24 cellular contexts compared by ENCODE assay signal in genomic region chr3:14241716-14242115, GRCh38.
DNase-seq lines count a peak whose midpoint lies in the region; ATAC-seq, FAIRE-seq and TF ChIP-seq lines count a peak whose summit lies in the region.
"Had no signal": no experiment of that assay in that cellular context is flagged by ENCODE, and none has a peak within 500 bp of the region (broad histone marks: within the 10 kb centered on the region; RNA-seq: fewer than 3 reads in every experiment).

No MANE protein-coding gene starts in this region.

- H3K9me3 Mint-ChIP-seq in osteocyte (ENCODE audit: unreplicated experiment) = no peaks in the 10 kb centered on the region
- H3K9me3 Mint-ChIP-seq: CD4-positive, alpha-beta T cell; CD8-positive, alpha-beta T cell had no signal

- H3K27ac ChIP-seq in right atrium auricular region = no peak overlapping the region
- H3K27ac ChIP-seq in heart left ventricle = no peak overlapping the region
- no peak overlapping the region for H3K27ac ChIP-seq in colonic mucosa
- H3K27ac ChIP-seq in vagina = no peak overlapping the region
- H3K27ac ChIP-seq: 22Rv1; A549; BLaER1 treated with 17β-estradiol and CSF1 and Interleukin-3, amounts not matched to agents 10 nM and 100 nM; C4-2B had no signal

- H3K36me3 ChIP-seq in right atrium auricular region = no peaks in the 10 kb centered on the region
- H3K36me3 ChIP-seq in heart left ventricle = no peaks in the 10 kb centered on the region
- no peaks in the 10 kb centered on the region for H3K36me3 ChIP-seq in colonic mucosa
- H3K36me3 ChIP-seq in vagina = no peaks in the 10 kb centered on the region
- H3K36me3 ChIP-seq: BLaER1 treated with 17β-estradiol and CSF1 and Interleukin-3, amounts not matched to agents 10 nM and 100 nM had no signal

- TF ChIP-seq POLR2A in heart left ventricle (IDR thresholded peaks at IDR 0.05) (no peak), vagina (IDR thresholded peaks at IDR 0.05) (no peak)

- no peaks in the 10 kb centered on the region for H3K27me3 Mint-ChIP-seq in osteocyte (ENCODE audit: unreplicated experiment)

- no peaks in the 10 kb centered on the region for H3K4me1 ChIP-seq in right atrium auricular region
- peaks cover 0 to 10% (median 3%) of the 10 kb centered on the region in 12 donors for H3K4me1 ChIP-seq in heart left ventricle
- H3K4me1 ChIP-seq in colonic mucosa = no peaks in the 10 kb centered on the region
- H3K4me1 ChIP-seq in vagina = no peaks in the 10 kb centered on the region
- H3K4me1 ChIP-seq: A549; BLaER1 treated with 17β-estradiol and CSF1 and Interleukin-3, amounts not matched to agents 10 nM and 100 nM had no signal

- H3K27me3 ChIP-seq in right atrium auricular region (no peaks in the 10 kb centered on the region), heart left ventricle (peaks cover 0 to 19% (median 0%) of the 10 kb centered on the region in 9 donors), colonic mucosa (no peaks in the 10 kb centered on the region), vagina (no peaks in the 10 kb centered on the region)
- H3K27me3 ChIP-seq: BLaER1 treated with 17β-estradiol and CSF1 and Interleukin-3, amounts not matched to agents 10 nM and 100 nM had no signal

- DNase-seq in right atrium auricular region (ENCODE audit: low spot score) (peak; percentile 23), heart left ventricle (no peak), colonic mucosa (peak; percentile 2), osteocyte (ENCODE audit: extremely low spot score, unreplicated experiment) (peak; percentile 10), vagina (ENCODE audit: extremely low spot score in 2 of 2) (peak; percentile 18 to 40), NCI-H1417 (lab: John Stamatoyannopoulos, UW) (no peak), urothelium cell line (ENCODE audit: low spot score) (no peak)
- DNase-seq: AML-193; Caco-2; Calu3; CD4-positive, alpha-beta T cell; CD8-positive, alpha-beta T cell; DMS79 treated with DMSO at 0.1 percent for 48 hours; GF-D8 had no signal

- H3K4me3 Mint-ChIP-seq in osteocyte (ENCODE audit: unreplicated experiment) = no peak overlapping the region
- H3K4me3 Mint-ChIP-seq: B cell; CD4-positive, alpha-beta T cell; CD8-positive, alpha-beta T cell had no signal

- H3K4me1 Mint-ChIP-seq in osteocyte (ENCODE audit: unreplicated experiment) = no peaks in the 10 kb centered on the region
- H3K4me1 Mint-ChIP-seq: B cell had no signal

- 90 to 94% (median 93%) methylated on average over 3 of the region's 3 CpGs for WGBS in heart left ventricle, 4 donors

- H3K9me3 ChIP-seq in right atrium auricular region = no peaks in the 10 kb centered on the region
- H3K9me3 ChIP-seq in heart left ventricle = no peaks in the 10 kb centered on the region
- H3K9me3 ChIP-seq in colonic mucosa = no peaks in the 10 kb centered on the region
- H3K9me3 ChIP-seq in vagina = no peaks in the 10 kb centered on the region
- H3K9me3 ChIP-seq: A549; BLaER1 treated with 17β-estradiol and CSF1 and Interleukin-3, amounts not matched to agents 10 nM and 100 nM; Caco-2 had no signal

- TF ChIP-seq CTCF in right atrium auricular region (IDR thresholded peaks at IDR 0.05) (no peak), heart left ventricle (IDR thresholded peaks at IDR 0.05) (no peak), colonic mucosa (IDR thresholded peaks at IDR 0.05) (no peak), osteocyte (IDR thresholded peaks at IDR 0.05) (no peak), vagina (IDR thresholded peaks at IDR 0.05) (no peak)

- ATAC-seq in heart left ventricle (no peak), GM19324 (IDR thresholded peaks at IDR 0.05; ENCODE audit: low FRiP score, unreplicated experiment) (no peak)
- ATAC-seq: A549; CD8-positive, alpha-beta T cell had no signal

- H3K9ac ChIP-seq in colonic mucosa (ENCODE audit: low read depth in 2 of 2, low read length in 2 of 2) = no peak overlapping the region
- H3K9ac ChIP-seq: BLaER1 treated with 17β-estradiol and CSF1 and Interleukin-3, amounts not matched to agents 10 nM and 100 nM had no signal

- no peak for FAIRE-seq in urothelium cell line (lab: Jason Lieb, UNC)
- FAIRE-seq: A549, D721Med, G401.6, GM12891, GM19239 had no signal

- intact Hi-C loops in heart left ventricle (cut with DNase I) (no loop called here), colonic mucosa (cut with DNase I) (no loop called here), vagina (cut with DNase I) (no loop called here)

- H3K36me3 Mint-ChIP-seq in osteocyte (ENCODE audit: unreplicated experiment) = no peaks in the 10 kb centered on the region
- H3K36me3 Mint-ChIP-seq: CD8-positive, alpha-beta T cell had no signal

- no peak overlapping the region for H3K4me3 ChIP-seq in right atrium auricular region
- no peak overlapping the region for H3K4me3 ChIP-seq in heart left ventricle
- H3K4me3 ChIP-seq in colonic mucosa = no peak overlapping the region
- no peak overlapping the region for H3K4me3 ChIP-seq in vagina
- H3K4me3 ChIP-seq: A549; BLaER1 treated with 17β-estradiol and CSF1 and Interleukin-3, amounts not matched to agents 10 nM and 100 nM had no signal

- H3K27ac Mint-ChIP-seq in osteocyte (ENCODE audit: unreplicated experiment) = no peak overlapping the region
- H3K27ac Mint-ChIP-seq: B cell; CD4-positive, alpha-beta T cell; CD8-positive, alpha-beta T cell had no signal

Comparison
In these comparisons a context has a peak if more than half of its experiments do, and no peak if none do; other contexts are left out.
1. DNase-seq: peak in right atrium auricular region (single experiment), colonic mucosa (single experiment), osteocyte (single experiment) and vagina (2 of 2); none in heart left ventricle (0 of 5), NCI-H1417 (0 of 3) and urothelium cell line (single experiment).